1 cellular context compared by ENCODE assay signal in the genomic region with DNA sequence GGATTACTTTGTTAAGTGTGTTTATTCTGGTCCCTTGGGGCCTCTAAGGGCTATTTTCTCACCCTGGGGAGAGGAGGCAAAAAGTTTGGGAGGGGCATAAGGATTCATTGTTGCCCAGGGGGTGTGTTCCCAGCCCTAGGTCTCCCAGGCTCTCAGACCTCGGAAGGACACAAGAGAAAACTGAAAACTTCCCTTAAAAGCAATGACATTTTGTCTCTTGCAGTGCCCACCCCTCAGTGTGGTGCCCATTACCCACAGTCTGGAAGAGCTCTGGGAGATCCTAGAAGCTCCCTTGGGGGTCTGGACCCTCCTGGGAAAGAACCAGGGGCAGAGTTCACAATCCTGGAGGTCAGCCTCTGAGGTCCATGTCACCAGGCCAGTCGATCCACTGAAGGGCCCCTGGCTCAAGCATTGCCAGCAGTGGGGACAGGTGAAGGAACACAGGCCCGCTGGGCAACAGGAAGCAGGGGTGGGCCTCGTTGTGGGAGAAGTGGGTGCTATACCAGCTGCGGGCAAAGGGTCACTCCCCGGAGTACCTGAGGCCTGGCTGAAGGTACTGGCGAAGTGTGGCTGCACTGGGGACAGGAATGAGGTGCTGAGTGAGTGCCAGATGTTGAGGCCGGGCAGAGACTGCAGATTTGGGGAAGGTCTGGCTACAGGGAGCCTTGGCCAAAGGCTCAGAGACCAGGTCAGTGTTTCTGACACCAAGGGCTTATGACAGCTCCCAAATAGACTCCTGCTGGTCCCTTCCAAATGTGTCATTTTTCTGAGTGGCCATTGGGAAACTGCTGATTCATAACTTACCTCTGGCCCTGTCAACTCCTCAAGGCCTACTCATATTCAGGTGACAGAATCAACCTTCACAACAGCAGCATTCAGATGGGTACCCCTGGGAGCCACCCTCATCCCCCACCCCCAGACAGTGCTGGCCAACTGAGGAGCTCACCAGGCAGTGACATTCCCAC.
TF ChIP-seq lines count a peak whose summit lies in the region.

No MANE protein-coding gene starts in this region.

TF ChIP-seq in IMR-90, 13 proteins besides CTCF, POLR2A, EP300 and RAD21:
- TF ChIP-seq CHD1 (IDR thresholded peaks at IDR 0.05; ENCODE audit: low read depth, low read length), result no peak
- no peak for TF ChIP-seq CEBPB (IDR thresholded peaks at IDR 0.05; ENCODE audit: low read depth, low read length)
